In genomic region chr10:61896854-61897661, GRCh38 we compare ENCODE assay signal across 7 cellular contexts. TPM values are rescaled to one million over a fixed set of nuclear protein-coding genes. Genes with fewer than 3 reads are reported as not detected.
A peak's percentile ranks its signal among the peaks of the same experiment; 100 is the strongest.
DNase-seq lines count a peak whose midpoint lies in the region; ATAC-seq and TF ChIP-seq lines count a peak whose summit lies in the region.

No MANE protein-coding gene starts in this region.

- H3K9me3 ChIP-seq in KOPT-K1 (ENCODE audit: insufficient read depth, low read length, poor library complexity, severe bottlenecking): no peaks in the 10 kb centered on the region

- ATAC-seq in left colon: peak; percentile 48

- DNase-seq in H4 (ENCODE audit: low spot score) (peak; percentile 59), choroid plexus epithelial cell (ENCODE audit: low read depth) (peak; percentile 82), left colon (peak; percentile 47 to 64)
- peak; percentile 44 for DNase-seq in stimulated activated CD4-positive, alpha-beta T cell treated with anti-CD3 and anti-CD28 coated beads, Interleukin-2, amount 100 ng/mL, for 4 hours (ENCODE audit: low read depth)

- H3K27ac ChIP-seq in KOPT-K1 (ENCODE audit: low read depth, low read length, poor library complexity, severe bottlenecking) (peak overlapping the region; percentile 94), VCaP (peak overlapping the region; percentile 99)

- no peaks in the 10 kb centered on the region for H3K36me3 ChIP-seq in KOPT-K1 (ENCODE audit: insufficient read depth, low read length)

- intact Hi-C loops in left colon (cut with DNase I, micrococcal nuclease): loop anchor here in 1 of 2 donors (10.0 kb wide), 1 partner anchor 348 kb away; no protein-coding TSS in a partner anchor

- no peak overlapping the region for H3K4me3 ChIP-seq in GM12875 (ENCODE audit: low read depth, low read length)
- peak overlapping the region; percentile 52 for H3K4me3 ChIP-seq in choroid plexus epithelial cell (ENCODE audit: low read depth, low read length)

- TF ChIP-seq CTCF in GM12875 (IDR thresholded peaks at IDR 0.05; ENCODE audit: borderline replicate concordance, insufficient read depth, low read depth, low read length) (peak; percentile 77), VCaP (conservative IDR thresholded peaks at IDR 0.05) (peak; percentile 50), choroid plexus epithelial cell (conservative IDR thresholded peaks at IDR 0.05; ENCODE audit: low read depth, low read length) (peak; percentile 69)

RNA-seq across cellular contexts. Expression of gene ARID5B, which starts 4.4 kb away (rescaled TPM):
- 11.6 and 15.7 TPM in 2 replicates for total RNA-seq in H4 (2014; rRNA removed; shearing (Covaris generic))
- 10 to 100 TPM; 20.0 to 20.5 TPM for total RNA-seq in left colon
